1 cellular context compared by ENCODE assay signal in the genomic region with DNA sequence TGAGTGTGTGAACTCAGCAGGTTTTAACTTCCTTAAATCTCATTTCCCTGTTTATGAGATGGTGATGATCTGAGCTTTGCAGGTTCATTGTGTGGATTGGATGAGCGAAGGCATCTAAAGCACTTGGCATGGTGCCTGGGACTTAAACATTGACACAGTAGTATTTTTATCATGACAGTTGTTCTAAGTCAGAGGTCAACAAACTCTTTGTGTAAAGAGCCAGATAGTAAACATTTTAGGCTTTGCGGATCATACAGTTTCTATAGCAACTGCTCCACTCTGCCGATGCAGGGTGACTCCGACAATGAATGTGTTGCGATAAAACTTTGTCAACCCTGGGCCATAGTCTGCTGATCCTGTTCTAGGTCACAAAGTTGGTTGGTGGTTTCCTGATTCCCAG.
A peak's percentile ranks its signal among the peaks of the same experiment; 100 is the strongest.
TF ChIP-seq lines count a peak whose summit lies in the region.

No MANE protein-coding gene starts in this region.

TF ChIP-seq in HepG2, 621 proteins besides CTCF, POLR2A, EP300 and RAD21 (continued from another document and continues in another):
- TF ChIP-seq, protein P1, sequence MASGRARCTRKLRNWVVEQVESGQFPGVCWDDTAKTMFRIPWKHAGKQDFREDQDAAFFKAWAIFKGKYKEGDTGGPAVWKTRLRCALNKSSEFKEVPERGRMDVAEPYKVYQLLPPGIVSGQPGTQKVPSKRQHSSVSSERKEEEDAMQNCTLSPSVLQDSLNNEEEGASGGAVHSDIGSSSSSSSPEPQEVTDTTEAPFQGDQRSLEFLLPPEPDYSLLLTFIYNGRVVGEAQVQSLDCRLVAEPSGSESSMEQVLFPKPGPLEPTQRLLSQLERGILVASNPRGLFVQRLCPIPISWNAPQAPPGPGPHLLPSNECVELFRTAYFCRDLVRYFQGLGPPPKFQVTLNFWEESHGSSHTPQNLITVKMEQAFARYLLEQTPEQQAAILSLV (CRISPR knock-in tag; IDR thresholded peaks at IDR 0.05; ENCODE audit: borderline replicate concordance) = no peak
- TF ChIP-seq ONECUT2 (CRISPR knock-in tag; IDR thresholded peaks at IDR 0.05) (no peak), STAG1 (CRISPR knock-in tag; IDR thresholded peaks at IDR 0.05) (no peak), HDAC2 (CRISPR knock-in tag; IDR thresholded peaks at IDR 0.05) (peak; percentile 46; the same call in 1 of the 2 replicates), TCF7 (IDR thresholded peaks at IDR 0.05; ENCODE audit: low read depth) (peak; percentile 23; the same call in 1 of the 2 replicates), FOXA3 (CRISPR knock-in tag; IDR thresholded peaks at IDR 0.05) (peak; percentile 93), ZNF567 (CRISPR knock-in tag; IDR thresholded peaks at IDR 0.05; ENCODE audit: borderline replicate concordance) (no peak), TRIM24 (CRISPR knock-in tag; IDR thresholded peaks at IDR 0.05) (no peak), GPN1 (CRISPR knock-in tag; IDR thresholded peaks at IDR 0.05; ENCODE audit: borderline replicate concordance) (no peak), RBFOX2 (IDR thresholded peaks at IDR 0.05; ENCODE audit: low read depth, low read length) (no peak), KDM4B (CRISPR knock-in tag; IDR thresholded peaks at IDR 0.05) (no peak), TMF1 (CRISPR knock-in tag; IDR thresholded peaks at IDR 0.05; ENCODE audit: low read depth) (no peak), ZNF292 (CRISPR knock-in tag; IDR thresholded peaks at IDR 0.05; ENCODE audit: borderline replicate concordance, low read depth) (no peak), ZNF607 (CRISPR knock-in tag; IDR thresholded peaks at IDR 0.05; ENCODE audit: borderline replicate concordance) (peak; percentile 22; the same call in 1 of the 2 replicates), RXRB (CRISPR knock-in tag; IDR thresholded peaks at IDR 0.05; ENCODE audit: borderline replicate concordance) (peak; percentile 49; the same call in 1 of the 2 replicates), ISL2 (CRISPR knock-in tag; IDR thresholded peaks at IDR 0.05) (peak; percentile 40; the same call in 1 of the 2 replicates), HOXA9 (CRISPR knock-in tag; IDR thresholded peaks at IDR 0.05; ENCODE audit: borderline replicate concordance) (no peak), TEAD3 (CRISPR knock-in tag; optimal IDR thresholded peaks at IDR 0.05; ENCODE audit: borderline replicate concordance) (no peak), ZSCAN20 (CRISPR knock-in tag; IDR thresholded peaks at IDR 0.05; ENCODE audit: borderline replicate concordance) (no peak), MED13 (CRISPR knock-in tag; IDR thresholded peaks at IDR 0.05) (no peak), KAT7 (CRISPR knock-in tag; IDR thresholded peaks at IDR 0.05; ENCODE audit: borderline replicate concordance) (no peak), PITX1 (CRISPR knock-in tag; IDR thresholded peaks at IDR 0.05) (no peak; the same call in 1 of the 2 replicates), ZNF615 (CRISPR knock-in tag; IDR thresholded peaks at IDR 0.05; ENCODE audit: borderline replicate concordance) (no peak), SSRP1 (CRISPR knock-in tag; IDR thresholded peaks at IDR 0.05) (no peak), GTF3A (CRISPR knock-in tag; conservative IDR thresholded peaks at IDR 0.05) (no peak), ISX (CRISPR knock-in tag; conservative IDR thresholded peaks at IDR 0.05) (no peak), KDM1A (CRISPR knock-in tag; IDR thresholded peaks at IDR 0.05) (no peak), ZFX (CRISPR knock-in tag; IDR thresholded peaks at IDR 0.05; ENCODE audit: low read depth) (no peak), RBM39 (IDR thresholded peaks at IDR 0.05; ENCODE audit: low read depth, low read length, poor library complexity, severe bottlenecking) (no peak), ZNF350 (CRISPR knock-in tag; IDR thresholded peaks at IDR 0.05; ENCODE audit: borderline replicate concordance, low read depth) (no peak), NR3C1 (CRISPR knock-in tag; IDR thresholded peaks at IDR 0.05) (no peak)
- TF ChIP-seq, protein P2, sequence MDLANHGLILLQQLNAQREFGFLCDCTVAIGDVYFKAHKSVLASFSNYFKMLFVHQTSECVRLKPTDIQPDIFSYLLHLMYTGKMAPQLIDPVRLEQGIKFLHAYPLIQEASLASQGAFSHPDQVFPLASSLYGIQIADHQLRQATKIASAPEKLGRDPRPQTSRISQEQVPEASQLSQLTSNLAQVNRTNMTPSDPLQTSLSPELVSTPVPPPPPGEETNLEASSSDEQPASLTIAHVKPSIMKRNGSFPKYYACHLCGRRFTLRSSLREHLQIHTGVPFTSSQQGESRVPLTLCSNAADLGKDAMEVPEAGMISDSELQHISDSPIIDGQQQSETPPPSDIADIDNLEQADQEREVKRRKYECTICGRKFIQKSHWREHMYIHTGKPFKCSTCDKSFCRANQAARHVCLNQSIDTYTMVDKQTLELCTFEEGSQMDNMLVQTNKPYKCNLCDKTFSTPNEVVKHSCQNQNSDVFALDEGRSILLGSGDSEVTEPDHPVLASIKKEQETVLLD (CRISPR knock-in tag; IDR thresholded peaks at IDR 0.05; ENCODE audit: low read depth) = no peak
- TF ChIP-seq, protein P3, sequence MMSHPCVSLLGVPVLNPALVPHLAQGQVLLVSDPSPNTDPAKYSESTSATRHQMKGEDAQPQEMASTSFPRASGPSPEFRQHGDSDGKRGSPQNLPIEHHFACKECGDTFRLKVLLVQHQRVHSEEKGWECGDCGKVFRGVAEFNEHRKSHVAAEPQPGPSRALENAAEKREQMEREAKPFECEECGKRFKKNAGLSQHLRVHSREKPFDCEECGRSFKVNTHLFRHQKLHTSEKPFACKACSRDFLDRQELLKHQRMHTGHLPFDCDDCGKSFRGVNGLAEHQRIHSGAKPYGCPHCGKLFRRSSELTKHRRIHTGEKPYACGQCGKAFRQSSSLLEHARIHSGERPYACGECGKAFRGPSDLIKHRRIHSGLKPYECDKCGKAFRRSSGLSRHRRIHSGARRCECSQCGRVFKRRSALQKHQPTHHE (CRISPR knock-in tag; IDR thresholded peaks at IDR 0.05; ENCODE audit: borderline replicate concordance) = no peak
- TF ChIP-seq, protein P4, sequence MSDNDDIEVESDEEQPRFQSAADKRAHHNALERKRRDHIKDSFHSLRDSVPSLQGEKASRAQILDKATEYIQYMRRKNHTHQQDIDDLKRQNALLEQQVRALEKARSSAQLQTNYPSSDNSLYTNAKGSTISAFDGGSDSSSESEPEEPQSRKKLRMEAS (IDR thresholded peaks at IDR 0.05) = no peak
- TF ChIP-seq, protein P5, sequence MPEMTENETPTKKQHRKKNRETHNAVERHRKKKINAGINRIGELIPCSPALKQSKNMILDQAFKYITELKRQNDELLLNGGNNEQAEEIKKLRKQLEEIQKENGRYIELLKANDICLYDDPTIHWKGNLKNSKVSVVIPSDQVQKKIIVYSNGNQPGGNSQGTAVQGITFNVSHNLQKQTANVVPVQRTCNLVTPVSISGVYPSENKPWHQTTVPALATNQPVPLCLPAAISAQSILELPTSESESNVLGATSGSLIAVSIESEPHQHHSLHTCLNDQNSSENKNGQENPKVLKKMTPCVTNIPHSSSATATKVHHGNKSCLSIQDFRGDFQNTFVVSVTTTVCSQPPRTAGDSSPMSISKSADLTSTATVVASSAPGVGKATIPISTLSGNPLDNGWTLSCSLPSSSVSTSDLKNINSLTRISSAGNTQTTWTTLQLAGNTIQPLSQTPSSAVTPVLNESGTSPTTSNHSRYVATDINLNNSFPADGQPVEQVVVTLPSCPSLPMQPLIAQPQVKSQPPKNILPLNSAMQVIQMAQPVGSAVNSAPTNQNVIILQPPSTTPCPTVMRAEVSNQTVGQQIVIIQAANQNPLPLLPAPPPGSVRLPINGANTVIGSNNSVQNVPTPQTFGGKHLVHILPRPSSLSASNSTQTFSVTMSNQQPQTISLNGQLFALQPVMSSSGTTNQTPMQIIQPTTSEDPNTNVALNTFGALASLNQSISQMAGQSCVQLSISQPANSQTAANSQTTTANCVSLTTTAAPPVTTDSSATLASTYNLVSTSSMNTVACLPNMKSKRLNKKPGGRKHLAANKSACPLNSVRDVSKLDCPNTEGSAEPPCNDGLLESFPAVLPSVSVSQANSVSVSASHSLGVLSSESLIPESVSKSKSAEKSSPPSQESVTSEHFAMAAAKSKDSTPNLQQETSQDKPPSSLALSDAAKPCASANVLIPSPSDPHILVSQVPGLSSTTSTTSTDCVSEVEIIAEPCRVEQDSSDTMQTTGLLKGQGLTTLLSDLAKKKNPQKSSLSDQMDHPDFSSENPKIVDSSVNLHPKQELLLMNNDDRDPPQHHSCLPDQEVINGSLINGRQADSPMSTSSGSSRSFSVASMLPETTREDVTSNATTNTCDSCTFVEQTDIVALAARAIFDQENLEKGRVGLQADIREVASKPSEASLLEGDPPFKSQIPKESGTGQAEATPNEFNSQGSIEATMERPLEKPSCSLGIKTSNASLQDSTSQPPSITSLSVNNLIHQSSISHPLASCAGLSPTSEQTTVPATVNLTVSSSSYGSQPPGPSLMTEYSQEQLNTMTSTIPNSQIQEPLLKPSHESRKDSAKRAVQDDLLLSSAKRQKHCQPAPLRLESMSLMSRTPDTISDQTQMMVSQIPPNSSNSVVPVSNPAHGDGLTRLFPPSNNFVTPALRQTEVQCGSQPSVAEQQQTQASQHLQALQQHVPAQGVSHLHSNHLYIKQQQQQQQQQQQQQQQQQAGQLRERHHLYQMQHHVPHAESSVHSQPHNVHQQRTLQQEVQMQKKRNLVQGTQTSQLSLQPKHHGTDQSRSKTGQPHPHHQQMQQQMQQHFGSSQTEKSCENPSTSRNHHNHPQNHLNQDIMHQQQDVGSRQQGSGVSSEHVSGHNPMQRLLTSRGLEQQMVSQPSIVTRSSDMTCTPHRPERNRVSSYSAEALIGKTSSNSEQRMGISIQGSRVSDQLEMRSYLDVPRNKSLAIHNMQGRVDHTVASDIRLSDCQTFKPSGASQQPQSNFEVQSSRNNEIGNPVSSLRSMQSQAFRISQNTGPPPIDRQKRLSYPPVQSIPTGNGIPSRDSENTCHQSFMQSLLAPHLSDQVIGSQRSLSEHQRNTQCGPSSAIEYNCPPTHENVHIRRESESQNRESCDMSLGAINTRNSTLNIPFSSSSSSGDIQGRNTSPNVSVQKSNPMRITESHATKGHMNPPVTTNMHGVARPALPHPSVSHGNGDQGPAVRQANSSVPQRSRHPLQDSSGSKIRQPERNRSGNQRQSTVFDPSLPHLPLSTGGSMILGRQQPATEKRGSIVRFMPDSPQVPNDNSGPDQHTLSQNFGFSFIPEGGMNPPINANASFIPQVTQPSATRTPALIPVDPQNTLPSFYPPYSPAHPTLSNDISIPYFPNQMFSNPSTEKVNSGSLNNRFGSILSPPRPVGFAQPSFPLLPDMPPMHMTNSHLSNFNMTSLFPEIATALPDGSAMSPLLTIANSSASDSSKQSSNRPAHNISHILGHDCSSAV (CRISPR knock-in tag; IDR thresholded peaks at IDR 0.05; ENCODE audit: borderline replicate concordance) = no peak
- TF ChIP-seq, protein P6, sequence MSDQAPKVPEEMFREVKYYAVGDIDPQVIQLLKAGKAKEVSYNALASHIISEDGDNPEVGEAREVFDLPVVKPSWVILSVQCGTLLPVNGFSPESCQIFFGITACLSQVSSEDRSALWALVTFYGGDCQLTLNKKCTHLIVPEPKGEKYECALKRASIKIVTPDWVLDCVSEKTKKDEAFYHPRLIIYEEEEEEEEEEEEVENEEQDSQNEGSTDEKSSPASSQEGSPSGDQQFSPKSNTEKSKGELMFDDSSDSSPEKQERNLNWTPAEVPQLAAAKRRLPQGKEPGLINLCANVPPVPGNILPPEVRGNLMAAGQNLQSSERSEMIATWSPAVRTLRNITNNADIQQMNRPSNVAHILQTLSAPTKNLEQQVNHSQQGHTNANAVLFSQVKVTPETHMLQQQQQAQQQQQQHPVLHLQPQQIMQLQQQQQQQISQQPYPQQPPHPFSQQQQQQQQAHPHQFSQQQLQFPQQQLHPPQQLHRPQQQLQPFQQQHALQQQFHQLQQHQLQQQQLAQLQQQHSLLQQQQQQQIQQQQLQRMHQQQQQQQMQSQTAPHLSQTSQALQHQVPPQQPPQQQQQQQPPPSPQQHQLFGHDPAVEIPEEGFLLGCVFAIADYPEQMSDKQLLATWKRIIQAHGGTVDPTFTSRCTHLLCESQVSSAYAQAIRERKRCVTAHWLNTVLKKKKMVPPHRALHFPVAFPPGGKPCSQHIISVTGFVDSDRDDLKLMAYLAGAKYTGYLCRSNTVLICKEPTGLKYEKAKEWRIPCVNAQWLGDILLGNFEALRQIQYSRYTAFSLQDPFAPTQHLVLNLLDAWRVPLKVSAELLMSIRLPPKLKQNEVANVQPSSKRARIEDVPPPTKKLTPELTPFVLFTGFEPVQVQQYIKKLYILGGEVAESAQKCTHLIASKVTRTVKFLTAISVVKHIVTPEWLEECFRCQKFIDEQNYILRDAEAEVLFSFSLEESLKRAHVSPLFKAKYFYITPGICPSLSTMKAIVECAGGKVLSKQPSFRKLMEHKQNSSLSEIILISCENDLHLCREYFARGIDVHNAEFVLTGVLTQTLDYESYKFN (CRISPR knock-in tag; conservative IDR thresholded peaks at IDR 0.05) = no peak
- TF ChIP-seq, protein P7, sequence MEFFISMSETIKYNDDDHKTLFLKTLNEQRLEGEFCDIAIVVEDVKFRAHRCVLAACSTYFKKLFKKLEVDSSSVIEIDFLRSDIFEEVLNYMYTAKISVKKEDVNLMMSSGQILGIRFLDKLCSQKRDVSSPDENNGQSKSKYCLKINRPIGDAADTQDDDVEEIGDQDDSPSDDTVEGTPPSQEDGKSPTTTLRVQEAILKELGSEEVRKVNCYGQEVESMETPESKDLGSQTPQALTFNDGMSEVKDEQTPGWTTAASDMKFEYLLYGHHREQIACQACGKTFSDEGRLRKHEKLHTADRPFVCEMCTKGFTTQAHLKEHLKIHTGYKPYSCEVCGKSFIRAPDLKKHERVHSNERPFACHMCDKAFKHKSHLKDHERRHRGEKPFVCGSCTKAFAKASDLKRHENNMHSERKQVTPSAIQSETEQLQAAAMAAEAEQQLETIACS (CRISPR knock-in tag; IDR thresholded peaks at IDR 0.05) = no peak
- TF ChIP-seq, protein P8, sequence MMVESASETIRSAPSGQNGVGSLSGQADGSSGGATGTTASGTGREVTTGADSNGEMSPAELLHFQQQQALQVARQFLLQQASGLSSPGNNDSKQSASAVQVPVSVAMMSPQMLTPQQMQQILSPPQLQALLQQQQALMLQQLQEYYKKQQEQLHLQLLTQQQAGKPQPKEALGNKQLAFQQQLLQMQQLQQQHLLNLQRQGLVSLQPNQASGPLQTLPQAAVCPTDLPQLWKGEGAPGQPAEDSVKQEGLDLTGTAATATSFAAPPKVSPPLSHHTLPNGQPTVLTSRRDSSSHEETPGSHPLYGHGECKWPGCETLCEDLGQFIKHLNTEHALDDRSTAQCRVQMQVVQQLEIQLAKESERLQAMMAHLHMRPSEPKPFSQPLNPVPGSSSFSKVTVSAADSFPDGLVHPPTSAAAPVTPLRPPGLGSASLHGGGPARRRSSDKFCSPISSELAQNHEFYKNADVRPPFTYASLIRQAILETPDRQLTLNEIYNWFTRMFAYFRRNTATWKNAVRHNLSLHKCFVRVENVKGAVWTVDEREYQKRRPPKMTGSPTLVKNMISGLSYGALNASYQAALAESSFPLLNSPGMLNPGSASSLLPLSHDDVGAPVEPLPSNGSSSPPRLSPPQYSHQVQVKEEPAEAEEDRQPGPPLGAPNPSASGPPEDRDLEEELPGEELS (CRISPR knock-in tag; IDR thresholded peaks at IDR 0.05) = peak; percentile 55
- TF ChIP-seq, protein P9, sequence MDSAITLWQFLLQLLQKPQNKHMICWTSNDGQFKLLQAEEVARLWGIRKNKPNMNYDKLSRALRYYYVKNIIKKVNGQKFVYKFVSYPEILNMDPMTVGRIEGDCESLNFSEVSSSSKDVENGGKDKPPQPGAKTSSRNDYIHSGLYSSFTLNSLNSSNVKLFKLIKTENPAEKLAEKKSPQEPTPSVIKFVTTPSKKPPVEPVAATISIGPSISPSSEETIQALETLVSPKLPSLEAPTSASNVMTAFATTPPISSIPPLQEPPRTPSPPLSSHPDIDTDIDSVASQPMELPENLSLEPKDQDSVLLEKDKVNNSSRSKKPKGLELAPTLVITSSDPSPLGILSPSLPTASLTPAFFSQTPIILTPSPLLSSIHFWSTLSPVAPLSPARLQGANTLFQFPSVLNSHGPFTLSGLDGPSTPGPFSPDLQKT (CRISPR knock-in tag; IDR thresholded peaks at IDR 0.05; ENCODE audit: borderline replicate concordance) = no peak
